In the genomic region with DNA sequence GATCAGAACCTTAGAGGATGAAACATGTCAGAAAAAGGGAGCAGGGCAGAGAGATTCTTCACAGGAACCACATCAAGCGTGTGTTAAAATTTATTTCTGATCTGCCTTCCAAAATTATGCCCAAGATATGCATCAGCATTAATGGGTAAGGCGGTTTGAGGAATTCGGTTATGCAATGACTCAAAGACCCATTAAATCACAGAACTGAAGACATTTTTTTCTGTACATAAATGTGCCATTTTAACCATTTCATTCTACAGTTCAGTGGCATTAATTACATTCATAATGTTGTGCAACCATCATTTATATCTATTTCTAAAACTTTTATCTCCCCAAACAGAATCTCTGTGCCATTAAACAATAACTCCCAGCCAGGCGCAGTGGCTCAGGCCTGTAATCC, we compare ENCODE assay signal across 11 cellular contexts. TPM values are rescaled to one million over a fixed set of nuclear protein-coding genes. Genes with fewer than 3 reads are reported as not detected.
DNase-seq lines count a peak whose midpoint lies in the region; ATAC-seq and TF ChIP-seq lines count a peak whose summit lies in the region.
"Had no signal": no experiment of that assay in that cellular context is flagged by ENCODE, and none has a peak within 500 bp of the region (broad histone marks: within the 10 kb centered on the region; RNA-seq: fewer than 3 reads in every experiment).

No MANE protein-coding gene starts in this region.

- no peaks in the 10 kb centered on the region for H3K27me3 ChIP-seq in GM23338 (ENCODE audit: insufficient read depth)
- no peaks in the 10 kb centered on the region for H3K27me3 ChIP-seq in brain microvascular endothelial cell (replicated peaks)
- H3K27me3 ChIP-seq in neutrophil: no peaks in the 10 kb centered on the region

- DNase-seq in AG08395 (ENCODE audit: low spot score) (peak; percentile 12), GM23338 (ENCODE audit: low spot score) (no peak), brain microvascular endothelial cell (no peak), OCI-LY7 (ENCODE audit: low spot score) (no peak), progenitor cell of endocrine pancreas (ENCODE audit: low spot score, unreplicated experiment) (no peak), SHP77 (lab: John Stamatoyannopoulos, UW) (no peak)
- DNase-seq: DMS153, endodermal cell, NCI-H1930 had no signal

- H3K4me1 ChIP-seq in GM23338 (ENCODE audit: insufficient read depth) (peaks cover 7% of the 10 kb centered on the region; the same call in 1 of the 2 replicates), neutrophil (ENCODE audit: control insufficient read depth in 1 of 2, insufficient read depth in 1 of 2, low read depth in 1 of 2, low read length in 1 of 2) (peaks cover 15 to 21% of the 10 kb centered on the region in 2 experiments), OCI-LY7 (ENCODE audit: insufficient read depth, low read length, poor library complexity, severe bottlenecking) (no peaks in the 10 kb centered on the region)

- H3K9me3 Mint-ChIP-seq in GM23338 (no peaks in the 10 kb centered on the region), progenitor cell of endocrine pancreas (ENCODE audit: low read depth) (no peaks in the 10 kb centered on the region)

- H3K36me3 ChIP-seq in GM23338 (ENCODE audit: insufficient read depth) (no peaks in the 10 kb centered on the region), brain microvascular endothelial cell (replicated peaks) (no peaks in the 10 kb centered on the region), neutrophil (no peaks in the 10 kb centered on the region), OCI-LY7 (ENCODE audit: insufficient read depth, low read length) (no peaks in the 10 kb centered on the region)

- no TSS peak for BruUV-seq in OCI-LY7 (replicated peaks; lab: Mats Ljungman, UMichigan)

- H3K27ac Mint-ChIP-seq in GM23338 (peak overlapping the region; percentile 62; the same call in 1 of the 2 replicates), progenitor cell of endocrine pancreas (no peak overlapping the region)

- H3K79me2 ChIP-seq in GM23338 (replicated peaks; ENCODE audit: insufficient read depth) (peaks cover 31% of the 10 kb centered on the region), OCI-LY7 (ENCODE audit: insufficient read depth, low read depth, low read length) (0 out of 2 replicates have a peak, but pooled peaks cover 4% of the 10 kb centered on the region)

- intact Hi-C loops in OCI-LY7 (cut with micrococcal nuclease; ENCODE audit: unreplicated experiment): no loop called here

- TF ChIP-seq CTCF in GM23338 (conservative IDR thresholded peaks at IDR 0.05; ENCODE audit: low read depth in 2 of 2) (no peak), brain microvascular endothelial cell (IDR thresholded peaks at IDR 0.05; ENCODE audit: low read depth, low read length, missing control alignments) (no peak), neutrophil (IDR thresholded peaks at IDR 0.05) (no peak), OCI-LY7 (conservative IDR thresholded peaks at IDR 0.05; ENCODE audit: low read length) (no peak), progenitor cell of endocrine pancreas (IDR thresholded peaks at IDR 0.05; ENCODE audit: unreplicated experiment) (no peak)

- no peak overlapping the region for H3K4me2 ChIP-seq in GM23338
- H3K4me2 ChIP-seq in OCI-LY7 (ENCODE audit: low read length): no peak overlapping the region

- H3K4me3 ChIP-seq in GM23338 (no peak overlapping the region), brain microvascular endothelial cell (ENCODE audit: low read depth, low read length) (no peak overlapping the region), neutrophil (ENCODE audit: low read depth in 1 of 2, low read length in 1 of 2) (no peak overlapping the region), OCI-LY7 (ENCODE audit: low read depth, low read length, poor library complexity, severe bottlenecking) (no peak overlapping the region)

- H3K9me2 ChIP-seq in GM23338 (ENCODE audit: insufficient read depth) (no peaks in the 10 kb centered on the region), OCI-LY7 (ENCODE audit: insufficient read depth, low read length) (no peaks in the 10 kb centered on the region)

- in situ Hi-C loops in brain microvascular endothelial cell (cut with HindIII; ENCODE audit: low pct_ligation_motif_present, low sequenced_read_pairs): no loop called here

- H3K27me3 Mint-ChIP-seq in GM23338 (ENCODE audit: insufficient read depth, low read depth, poor library complexity) (peaks cover 7% of the 10 kb centered on the region), progenitor cell of endocrine pancreas (no peaks in the 10 kb centered on the region)

- H4K20me1 ChIP-seq in GM23338 (replicated peaks; ENCODE audit: insufficient read depth) (no peaks in the 10 kb centered on the region; the same call in 1 of the 2 replicates), OCI-LY7 (ENCODE audit: insufficient read depth, low read length) (no peaks in the 10 kb centered on the region)

- H2AFZ ChIP-seq in GM23338 (no peak overlapping the region), OCI-LY7 (ENCODE audit: low read length) (no peak overlapping the region)

- H3K36me3 Mint-ChIP-seq in GM23338 (ENCODE audit: low read depth): 0 out of 3 replicates have a peak, but pooled peaks cover 2% of the 10 kb centered on the region
- H3K36me3 Mint-ChIP-seq in progenitor cell of endocrine pancreas (ENCODE audit: insufficient read depth): peaks cover 9% of the 10 kb centered on the region

- CTCF ChIA-PET in OCI-LY7 (lab: Charles Lee; ENCODE audit: unreplicated experiment): no interaction called here

- H3K4me1 Mint-ChIP-seq in GM23338 (peaks cover 24% of the 10 kb centered on the region), progenitor cell of endocrine pancreas (ENCODE audit: low read depth) (peaks cover 6% of the 10 kb centered on the region)
- H3K4me1 Mint-ChIP-seq: endodermal cell had no signal

- POLR2A ChIA-PET in OCI-LY7 (lab: Charles Lee): no interaction called here

- H3K4me3 Mint-ChIP-seq in GM23338 (no peak overlapping the region), progenitor cell of endocrine pancreas (ENCODE audit: low read depth) (no peak overlapping the region)
- H3K4me3 Mint-ChIP-seq: endodermal cell had no signal

- H3K9me3 ChIP-seq in neutrophil (no peaks in the 10 kb centered on the region), OCI-LY7 (ENCODE audit: low read length) (no peaks in the 10 kb centered on the region)

- H3K27ac ChIP-seq in GM23338 (ENCODE audit: low read depth) (no peak overlapping the region), brain microvascular endothelial cell (peak overlapping the region; percentile 80), neutrophil (peak overlapping the region; percentile 82), OCI-LY7 (ENCODE audit: low read depth, low read length, poor library complexity, severe bottlenecking) (no peak overlapping the region)

- H3F3A ChIP-seq in GM23338 (replicated peaks; ENCODE audit: low read depth): no peaks in the 10 kb centered on the region

- ATAC-seq in GM23338: no peak
- no peak for ATAC-seq in GM19324 (IDR thresholded peaks at IDR 0.05; ENCODE audit: low FRiP score, unreplicated experiment)

TF ChIP-seq in GM23338, 12 proteins besides CTCF, POLR2A, EP300 and RAD21 (continues in another document):
- TF ChIP-seq STAT1 (IDR thresholded peaks at IDR 0.05; ENCODE audit: unreplicated experiment) (no peak), ZNF331 (CRISPR knock-in tag; IDR thresholded peaks at IDR 0.05; ENCODE audit: low read depth) (no peak), JUNB (IDR thresholded peaks at IDR 0.05; ENCODE audit: unreplicated experiment) (no peak), ETS1 (IDR thresholded peaks at IDR 0.05) (no peak), POLR2AphosphoS5 (IDR thresholded peaks at IDR 0.05; ENCODE audit: low read depth) (no peak)
- TF ChIP-seq, protein P1, sequence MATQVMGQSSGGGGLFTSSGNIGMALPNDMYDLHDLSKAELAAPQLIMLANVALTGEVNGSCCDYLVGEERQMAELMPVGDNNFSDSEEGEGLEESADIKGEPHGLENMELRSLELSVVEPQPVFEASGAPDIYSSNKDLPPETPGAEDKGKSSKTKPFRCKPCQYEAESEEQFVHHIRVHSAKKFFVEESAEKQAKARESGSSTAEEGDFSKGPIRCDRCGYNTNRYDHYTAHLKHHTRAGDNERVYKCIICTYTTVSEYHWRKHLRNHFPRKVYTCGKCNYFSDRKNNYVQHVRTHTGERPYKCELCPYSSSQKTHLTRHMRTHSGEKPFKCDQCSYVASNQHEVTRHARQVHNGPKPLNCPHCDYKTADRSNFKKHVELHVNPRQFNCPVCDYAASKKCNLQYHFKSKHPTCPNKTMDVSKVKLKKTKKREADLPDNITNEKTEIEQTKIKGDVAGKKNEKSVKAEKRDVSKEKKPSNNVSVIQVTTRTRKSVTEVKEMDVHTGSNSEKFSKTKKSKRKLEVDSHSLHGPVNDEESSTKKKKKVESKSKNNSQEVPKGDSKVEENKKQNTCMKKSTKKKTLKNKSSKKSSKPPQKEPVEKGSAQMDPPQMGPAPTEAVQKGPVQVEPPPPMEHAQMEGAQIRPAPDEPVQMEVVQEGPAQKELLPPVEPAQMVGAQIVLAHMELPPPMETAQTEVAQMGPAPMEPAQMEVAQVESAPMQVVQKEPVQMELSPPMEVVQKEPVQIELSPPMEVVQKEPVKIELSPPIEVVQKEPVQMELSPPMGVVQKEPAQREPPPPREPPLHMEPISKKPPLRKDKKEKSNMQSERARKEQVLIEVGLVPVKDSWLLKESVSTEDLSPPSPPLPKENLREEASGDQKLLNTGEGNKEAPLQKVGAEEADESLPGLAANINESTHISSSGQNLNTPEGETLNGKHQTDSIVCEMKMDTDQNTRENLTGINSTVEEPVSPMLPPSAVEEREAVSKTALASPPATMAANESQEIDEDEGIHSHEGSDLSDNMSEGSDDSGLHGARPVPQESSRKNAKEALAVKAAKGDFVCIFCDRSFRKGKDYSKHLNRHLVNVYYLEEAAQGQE (IDR thresholded peaks at IDR 0.05; ENCODE audit: unreplicated experiment): no peak

RNA-seq across cellular contexts. Expression of gene CNST, which starts 43.4 kb away (rescaled TPM):
- 17.2 and 17.6 TPM in 2 replicates for total RNA-seq in GM23338 (2014; rRNA removed; shearing (Covaris generic))
- 8.1 and 8.9 TPM in 2 replicates for polyA plus RNA-seq in GM23338 (2016; fragmentation: Nextera tagmentation; extraction: Ambion mirVana)
- 14.6 and 17.1 TPM in 2 replicates for total RNA-seq in OCI-LY7 (2014; rRNA removed; shearing (Covaris generic))
- total RNA-seq in OCI-LY7 (2022): 25.1 and 27.2 TPM in 2 replicates
- 25.4 and 28.3 TPM in 2 replicates for total RNA-seq in progenitor cell of endocrine pancreas

RNA-seq across cellular contexts. Expression of gene TFB2M, which starts 43.6 kb away (rescaled TPM):
- total RNA-seq in GM23338 (2014; rRNA removed; shearing (Covaris generic)): 24.9 and 25.2 TPM in 2 replicates
- 11.2 and 18.7 TPM in 2 replicates for polyA plus RNA-seq in GM23338 (2016; fragmentation: Nextera tagmentation; extraction: Ambion mirVana)
- 10.7 and 15.0 TPM in 2 replicates for total RNA-seq in OCI-LY7 (2014; rRNA removed; shearing (Covaris generic))
- total RNA-seq in OCI-LY7 (2022) (13.2 and 17.5 TPM in 2 replicates), progenitor cell of endocrine pancreas (11.6 and 12.4 TPM in 2 replicates)

Comparison
In these comparisons a context has a peak if more than half of its experiments do, and no peak if none do; other contexts are left out.
1. H3K27ac ChIP-seq: peak in brain microvascular endothelial cell (single experiment) and neutrophil (single experiment); none in GM23338 (single experiment) and OCI-LY7 (single experiment).